ENCODE assay signal across 9 cellular contexts in genomic region chr17:43927101-43927935, GRCh38. TPM values are rescaled to one million over a fixed set of nuclear protein-coding genes. Genes with fewer than 3 reads are reported as not detected.
DNase-seq lines count a peak whose midpoint lies in the region; ATAC-seq, FAIRE-seq and TF ChIP-seq lines count a peak whose summit lies in the region.
"Had no signal": no experiment of that assay in that cellular context is flagged by ENCODE, and none has a peak within 500 bp of the region (broad histone marks: within the 10 kb centered on the region; RNA-seq: fewer than 3 reads in every experiment).

No MANE protein-coding gene starts in this region.

- H3K27ac ChIP-seq in GM23338 (ENCODE audit: low read depth) (no peak overlapping the region), sigmoid colon (no peak overlapping the region)

- H3K4me3 ChIP-seq in GM23338, result peak overlapping the region; percentile 58
- H3K4me3 ChIP-seq in sigmoid colon, result peak overlapping the region in 3 of 4 donors; percentile 19 to 30 (median 24)

- WGBS in sigmoid colon, 2 donors, result 2 to 6% methylated on average over 42 of the region's 42 CpGs

- H3K4me2 ChIP-seq in GM23338, result peak overlapping the region; percentile 87

- peaks cover 29% of the 10 kb centered on the region for H3K27me3 Mint-ChIP-seq in GM23338 (ENCODE audit: insufficient read depth, low read depth, poor library complexity)
- H3K27me3 Mint-ChIP-seq in activated T-helper 1 cell treated with anti-CD3 and anti-CD28 coated beads, Interleukin-12 subunit alpha, Interleukin-12 subunit beta, Interleukin-2, Interleukin-4 antibody, amounts not matched to agents 30 ng/mL and 10 ng/mL and 1 ng/mL, durations not matched to agents 14 hours and 24 hours and 36 hours (ENCODE audit: insufficient read depth), result peaks cover 8% of the 10 kb centered on the region

- H2AFZ ChIP-seq in GM23338, result peak overlapping the region; percentile 94

- H3K4me1 Mint-ChIP-seq in GM23338, result peaks cover 9% of the 10 kb centered on the region
- H3K4me1 Mint-ChIP-seq in activated T-helper 1 cell treated with anti-CD3 and anti-CD28 coated beads, Interleukin-12 subunit alpha, Interleukin-12 subunit beta, Interleukin-2, Interleukin-4 antibody, amounts not matched to agents 30 ng/mL and 10 ng/mL and 1 ng/mL, durations not matched to agents 14 hours and 24 hours and 36 hours (ENCODE audit: low read depth), result peaks cover 16% of the 10 kb centered on the region

- ATAC-seq in GM23338 (peak; percentile 77), left cardiac atrium (peak; percentile 44 to 57)

- no peaks in the 10 kb centered on the region for H3K79me2 ChIP-seq in GM23338 (replicated peaks; ENCODE audit: insufficient read depth)

- H3K36me3 ChIP-seq in GM23338 (ENCODE audit: insufficient read depth), result no peaks in the 10 kb centered on the region
- H3K36me3 ChIP-seq in sigmoid colon, result no peaks in the 10 kb centered on the region

- H3K27me3 ChIP-seq in GM23338 (ENCODE audit: insufficient read depth) (peaks cover 47% of the 10 kb centered on the region), sigmoid colon (peaks cover 6 to 60% (median 23%) of the 10 kb centered on the region in 3 donors)

- no peaks in the 10 kb centered on the region for H4K20me1 ChIP-seq in GM23338 (replicated peaks; ENCODE audit: insufficient read depth)

- H3K4me3 Mint-ChIP-seq in GM23338, result peak overlapping the region; percentile 70
- peak overlapping the region; percentile 79 for H3K4me3 Mint-ChIP-seq in activated T-helper 1 cell treated with anti-CD3 and anti-CD28 coated beads, Interleukin-12 subunit alpha, Interleukin-12 subunit beta, Interleukin-2, Interleukin-4 antibody, amounts not matched to agents 30 ng/mL and 10 ng/mL and 1 ng/mL, durations not matched to agents 14 hours and 24 hours and 36 hours

- H3K9me3 Mint-ChIP-seq in GM23338, result 0 out of 3 replicates have a peak, but pooled peaks cover 2% of the 10 kb centered on the region
- H3K9me3 Mint-ChIP-seq in activated T-helper 1 cell treated with anti-CD3 and anti-CD28 coated beads, Interleukin-12 subunit alpha, Interleukin-12 subunit beta, Interleukin-2, Interleukin-4 antibody, amounts not matched to agents 30 ng/mL and 10 ng/mL and 1 ng/mL, durations not matched to agents 14 hours and 24 hours and 36 hours, result no peaks in the 10 kb centered on the region

- no peak for TF ChIP-seq EP300 in sigmoid colon (IDR thresholded peaks at IDR 0.05)

- no peak overlapping the region for H3K27ac Mint-ChIP-seq in GM23338
- H3K27ac Mint-ChIP-seq in activated T-helper 1 cell treated with anti-CD3 and anti-CD28 coated beads, Interleukin-12 subunit alpha, Interleukin-12 subunit beta, Interleukin-2, Interleukin-4 antibody, amounts not matched to agents 30 ng/mL and 10 ng/mL and 1 ng/mL, durations not matched to agents 14 hours and 24 hours and 36 hours, result peak overlapping the region; percentile 40

- TF ChIP-seq POLR2A in sigmoid colon (IDR thresholded peaks at IDR 0.05), result no peak
- TF ChIP-seq POLR2A in H54 (IDR thresholded peaks at IDR 0.05; ENCODE audit: low read depth, low read length), result no peak

- no peak for TF ChIP-seq CTCF in GM23338 (conservative IDR thresholded peaks at IDR 0.05; ENCODE audit: low read depth in 2 of 2)
- no peak for TF ChIP-seq CTCF in sigmoid colon (IDR thresholded peaks at IDR 0.05)

- FAIRE-seq in H54 (lab: Jason Lieb, UNC), result no peak

- intact Hi-C loops in activated T-helper 1 cell treated with anti-CD3 and anti-CD28 coated beads, Interleukin-12 subunit alpha, Interleukin-12 subunit beta, Interleukin-2, Interleukin-4 antibody, amounts not matched to agents 30 ng/mL and 10 ng/mL and 1 ng/mL, durations not matched to agents 14 hours and 24 hours and 36 hours (cut with micrococcal nuclease), result no loop called here
- intact Hi-C loops in left cardiac atrium (cut with DNase I), result no loop called here
- intact Hi-C loops in sigmoid colon (cut with DNase I), result no loop called here

- H3K4me1 ChIP-seq in GM23338 (ENCODE audit: insufficient read depth) (peaks cover 6% of the 10 kb centered on the region), sigmoid colon (peaks cover 0 to 11% (median 8%) of the 10 kb centered on the region in 4 donors)

- no peaks in the 10 kb centered on the region for H3K9me3 ChIP-seq in sigmoid colon

- DNase-seq in GM23338 (ENCODE audit: low spot score) (no peak), left cardiac atrium (no peak), sigmoid colon (no peak), COLO829 (ENCODE audit: low spot score) (no peak), H54 (ENCODE audit: insufficient read length, low spot score) (no peak), NCI-H345 (lab: John Stamatoyannopoulos, UW) (no peak), AML-193 (lab: John Stamatoyannopoulos, UW) (no peak)
- DNase-seq in activated T-helper 1 cell treated with anti-CD3 and anti-CD28 coated beads, Interleukin-12 subunit alpha, Interleukin-12 subunit beta, Interleukin-2, Interleukin-4 antibody, amounts not matched to agents 30 ng/mL and 10 ng/mL and 1 ng/mL, durations not matched to agents 14 hours and 24 hours and 36 hours (ENCODE audit: low spot score), result no peak
- DNase-seq: NCI-H226 had no signal

- H3K9me2 ChIP-seq in GM23338 (ENCODE audit: insufficient read depth), result 0 out of 2 replicates have a peak, but pooled peaks cover 2% of the 10 kb centered on the region

- H3F3A ChIP-seq in GM23338 (replicated peaks; ENCODE audit: low read depth), result no peaks in the 10 kb centered on the region

- H3K36me3 Mint-ChIP-seq in GM23338 (ENCODE audit: low read depth), result no peaks in the 10 kb centered on the region; the same call in 2 of the 3 replicates
- no peaks in the 10 kb centered on the region for H3K36me3 Mint-ChIP-seq in activated T-helper 1 cell treated with anti-CD3 and anti-CD28 coated beads, Interleukin-12 subunit alpha, Interleukin-12 subunit beta, Interleukin-2, Interleukin-4 antibody, amounts not matched to agents 30 ng/mL and 10 ng/mL and 1 ng/mL, durations not matched to agents 14 hours and 24 hours and 36 hours (ENCODE audit: low read depth)

TF ChIP-seq in GM23338, 12 proteins besides CTCF, POLR2A, EP300 and RAD21:
- peak; percentile 33 for TF ChIP-seq EZH2 (IDR thresholded peaks at IDR 0.05; ENCODE audit: low read depth, unreplicated experiment)
- no peak for TF ChIP-seq POLR2AphosphoS5 (IDR thresholded peaks at IDR 0.05; ENCODE audit: low read depth)

RNA-seq across cellular contexts. Expression of gene PPY, which starts 15.0 kb away (rescaled TPM):
- not detected in 2 replicates for total RNA-seq in GM23338 (2014; rRNA removed; shearing (Covaris generic))
- polyA plus RNA-seq in GM23338 (2016; fragmentation: Nextera tagmentation; extraction: Ambion mirVana), result 0.94 TPM in 1 of 2 replicates, not detected in the other
- total RNA-seq in activated T-helper 1 cell treated with anti-CD3 and anti-CD28 coated beads, Interleukin-12 subunit alpha, Interleukin-12 subunit beta, Interleukin-2, Interleukin-4 antibody, amounts not matched to agents 30 ng/mL and 10 ng/mL and 1 ng/mL, durations not matched to agents 14 hours and 24 hours and 36 hours, result not detected in 2 replicates
- total RNA-seq in left cardiac atrium, result not detected
- total RNA-seq in sigmoid colon, result not detected
- polyA plus RNA-seq in sigmoid colon, result not detected

RNA-seq across cellular contexts. Expression of gene MPP2, which starts 20.0 kb away (rescaled TPM):
- 20.7 and 21.0 TPM in 2 replicates for total RNA-seq in GM23338 (2014; rRNA removed; shearing (Covaris generic))
- polyA plus RNA-seq in GM23338 (2016; fragmentation: Nextera tagmentation; extraction: Ambion mirVana), result 7.2 and 7.8 TPM in 2 replicates
- total RNA-seq in activated T-helper 1 cell treated with anti-CD3 and anti-CD28 coated beads, Interleukin-12 subunit alpha, Interleukin-12 subunit beta, Interleukin-2, Interleukin-4 antibody, amounts not matched to agents 30 ng/mL and 10 ng/mL and 1 ng/mL, durations not matched to agents 14 hours and 24 hours and 36 hours, result 0.91 and 1.4 TPM in 2 replicates
- 10 to 100 TPM; 10.7 to 15.9 TPM for total RNA-seq in left cardiac atrium
- total RNA-seq in sigmoid colon, result 10 to 100 TPM; 10.9 to 33.0 (median 14.9) TPM
- polyA plus RNA-seq in sigmoid colon, result 1 to 10 TPM in 1 of 3 donors, under 1 TPM in 2; 0.23 to 1.6 (median 0.60) TPM

RNA-seq across cellular contexts. Expression of gene PYY, which starts 26.4 kb away (rescaled TPM):
- 0.56 TPM in 1 of 2 replicates, not detected in the other for total RNA-seq in GM23338 (2014; rRNA removed; shearing (Covaris generic))
- polyA plus RNA-seq in GM23338 (2016; fragmentation: Nextera tagmentation; extraction: Ambion mirVana) (6.6 and 8.5 TPM in 2 replicates), sigmoid colon (100 to 1,000 TPM in 1 of 3 donors, 10 to 100 TPM in 2; 32.6 to 185 (median 63.1) TPM)
- total RNA-seq in activated T-helper 1 cell treated with anti-CD3 and anti-CD28 coated beads, Interleukin-12 subunit alpha, Interleukin-12 subunit beta, Interleukin-2, Interleukin-4 antibody, amounts not matched to agents 30 ng/mL and 10 ng/mL and 1 ng/mL, durations not matched to agents 14 hours and 24 hours and 36 hours, result 0.36 TPM in 1 of 2 replicates, not detected in the other
- total RNA-seq in left cardiac atrium (not detected), sigmoid colon (1 to 10 TPM in 1 of 4 donors, not detected in 3; 3.2 TPM)
